ENCODE assay signal across 9 cellular contexts in the genomic region with DNA sequence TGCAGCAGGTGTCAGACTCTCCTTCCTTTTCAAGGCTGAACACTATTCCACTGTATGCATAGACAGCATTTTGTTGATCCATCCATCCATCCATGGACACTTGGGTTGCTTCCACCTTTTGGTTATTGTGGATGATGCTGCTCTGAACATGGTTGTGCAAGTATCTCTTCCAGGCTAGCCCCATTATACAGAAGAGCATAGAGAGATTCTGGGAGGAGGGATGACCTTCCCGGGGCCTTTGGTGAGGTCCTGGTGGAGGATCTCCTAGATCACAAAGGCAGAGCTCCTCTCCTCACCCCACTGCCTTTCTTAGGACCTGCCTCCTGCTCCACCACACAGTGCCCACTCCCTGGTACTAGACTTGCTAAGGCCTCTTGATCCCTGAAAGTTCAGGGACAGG. TPM values are rescaled to one million over a fixed set of nuclear protein-coding genes. Genes with fewer than 3 reads are reported as not detected.
"Had no signal": no experiment of that assay in that cellular context is flagged by ENCODE, and none has a peak within 500 bp of the region (broad histone marks: within the 10 kb centered on the region; RNA-seq: fewer than 3 reads in every experiment).

No MANE protein-coding gene starts in this region.

RNA-seq across cellular contexts. Expression of a gene that starts 27.2 kb away (rescaled TPM):
- total RNA-seq: LHCN-M2, MCF 10A, NCI-H460, OCI-LY7, PC-9, Right ventricle myocardium inferior, RPMI7951, SJCRH30, SK-MEL-5 had no signal
